Comparison of ENCODE assay signal across 12 cellular contexts in the genomic region with DNA sequence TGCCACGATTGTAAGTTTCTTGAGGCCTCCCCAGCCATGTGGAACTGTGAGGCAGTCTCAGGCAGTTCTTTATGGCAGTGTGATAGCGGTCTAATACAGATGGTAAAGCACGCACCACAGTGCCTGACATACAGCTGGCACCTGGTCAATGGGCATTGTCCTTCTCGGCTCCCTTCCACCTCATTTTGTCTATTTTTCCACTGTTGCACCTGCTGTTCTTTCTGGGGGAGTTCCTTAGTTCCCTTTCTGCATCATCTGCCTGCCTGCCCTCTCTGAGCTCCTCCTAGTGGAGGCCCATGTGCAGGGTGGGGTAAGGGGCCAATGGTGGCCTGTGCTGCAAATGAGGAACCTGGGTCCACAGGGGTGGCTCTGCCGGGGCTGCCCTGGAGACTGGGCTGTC.
DNase-seq lines count a peak whose midpoint lies in the region; ATAC-seq and TF ChIP-seq lines count a peak whose summit lies in the region.
"Had no signal": no experiment of that assay in that cellular context is flagged by ENCODE, and none has a peak within 500 bp of the region (broad histone marks: within the 10 kb centered on the region; RNA-seq: fewer than 3 reads in every experiment).

No MANE protein-coding gene starts in this region.

- no peak overlapping the region for H3K27ac Mint-ChIP-seq in osteocyte (ENCODE audit: unreplicated experiment)
- H3K27ac Mint-ChIP-seq: immature natural killer cell; natural killer cell treated with Interleukin-12 subunit alpha and Interleukin-12 subunit beta and Interleukin-15 and Interleukin-18, amount 100 ng/mL, for 72 hours had no signal

- no peak for TF ChIP-seq POLR2A in Peyer's patch (IDR thresholded peaks at IDR 0.05)
- no peak for TF ChIP-seq POLR2A in thyroid gland (IDR thresholded peaks at IDR 0.05)

- no peak overlapping the region for H3K4me3 Mint-ChIP-seq in osteocyte (ENCODE audit: unreplicated experiment)
- H3K4me3 Mint-ChIP-seq: immature natural killer cell; natural killer cell treated with Interleukin-12 subunit alpha and Interleukin-12 subunit beta and Interleukin-15 and Interleukin-18, amount 100 ng/mL, for 72 hours had no signal

- H3K9me3 Mint-ChIP-seq in osteocyte (ENCODE audit: unreplicated experiment), result no peaks in the 10 kb centered on the region
- H3K9me3 Mint-ChIP-seq: immature natural killer cell; natural killer cell treated with Interleukin-12 subunit alpha and Interleukin-12 subunit beta and Interleukin-15 and Interleukin-18, amount 100 ng/mL, for 72 hours had no signal

- no peaks in the 10 kb centered on the region for H3K4me1 ChIP-seq in Peyer's patch
- H3K4me1 ChIP-seq in neutrophil (ENCODE audit: control insufficient read depth in 1 of 2, insufficient read depth in 1 of 2, low read depth in 1 of 2, low read length in 1 of 2), result peaks cover 46% of the 10 kb centered on the region in 2 experiments
- H3K4me1 ChIP-seq in thyroid gland, result no peaks in the 10 kb centered on the region

- peaks cover 8% of the 10 kb centered on the region for H3K27me3 Mint-ChIP-seq in osteocyte (ENCODE audit: unreplicated experiment)

- H3K4me1 Mint-ChIP-seq in osteocyte (ENCODE audit: unreplicated experiment), result no peaks in the 10 kb centered on the region
- H3K4me1 Mint-ChIP-seq: immature natural killer cell had no signal

- TF ChIP-seq CTCF in Peyer's patch (IDR thresholded peaks at IDR 0.05) (no peak), neutrophil (IDR thresholded peaks at IDR 0.05) (no peak), osteocyte (IDR thresholded peaks at IDR 0.05) (no peak), thyroid gland (IDR thresholded peaks at IDR 0.05) (no peak)

- H3K4me3 ChIP-seq in Peyer's patch (no peak overlapping the region), neutrophil (ENCODE audit: low read depth in 1 of 2, low read length in 1 of 2) (no peak overlapping the region), thyroid gland (replicated peaks in 1 of 3) (no peak overlapping the region)
- H3K4me3 ChIP-seq: skin epidermis had no signal

- H3K36me3 Mint-ChIP-seq in osteocyte (ENCODE audit: unreplicated experiment), result no peaks in the 10 kb centered on the region
- H3K36me3 Mint-ChIP-seq: natural killer cell treated with Interleukin-12 subunit alpha and Interleukin-12 subunit beta and Interleukin-15 and Interleukin-18, amount 100 ng/mL, for 72 hours had no signal

- H3K27ac ChIP-seq in Peyer's patch (no peak overlapping the region), neutrophil (peak overlapping the region; percentile 51), thyroid gland (no peak overlapping the region)
- H3K27ac ChIP-seq: skin epidermis had no signal

- intact Hi-C loops in thyroid gland (cut with DNase I), result no loop called here

- peak in 2 of 3 donors; percentile 29 to 52 for DNase-seq in Peyer's patch
- no peak for DNase-seq in osteocyte (ENCODE audit: extremely low spot score, unreplicated experiment)
- DNase-seq in ACHN, result no peak
- DNase-seq in thyroid gland, result no peak
- DNase-seq: immature natural killer cell, NCI-H748 treated with DMSO at 0.1 percent for 48 hours had no signal

- H3K36me3 ChIP-seq in Peyer's patch, result no peaks in the 10 kb centered on the region
- no peaks in the 10 kb centered on the region for H3K36me3 ChIP-seq in neutrophil
- H3K36me3 ChIP-seq in thyroid gland, result no peaks in the 10 kb centered on the region

- 85 to 91% methylated on average over 5 of the region's 5 CpGs for WGBS in thyroid gland, 2 donors

- peak; percentile 63 for ATAC-seq in GM18867 (IDR thresholded peaks at IDR 0.05; ENCODE audit: unreplicated experiment)
- peak; percentile 85 for ATAC-seq in HG02885 (IDR thresholded peaks at IDR 0.05; ENCODE audit: poor library complexity, unreplicated experiment)
- no peak for ATAC-seq in GM19035 (IDR thresholded peaks at IDR 0.05; ENCODE audit: unreplicated experiment)
- ATAC-seq: natural killer cell treated with Interleukin-12 subunit alpha and Interleukin-12 subunit beta and Interleukin-15 and Interleukin-18, amount 100 ng/mL, for 72 hours had no signal

- H3K27me3 ChIP-seq in Peyer's patch (no peaks in the 10 kb centered on the region), neutrophil (no peaks in the 10 kb centered on the region), thyroid gland (no peaks in the 10 kb centered on the region)

- H3K9me3 ChIP-seq in Peyer's patch (peaks cover 0 to 3% (median 0%) of the 10 kb centered on the region in 4 donors), neutrophil (no peaks in the 10 kb centered on the region), thyroid gland (no peaks in the 10 kb centered on the region)

- in situ Hi-C loops in ACHN (cut with HindIII; ENCODE audit: low pct_ligation_motif_present, low pct_unique_long_range_greater_than_20kb, low sequenced_read_pairs), result no loop called here

Comparison
In these comparisons a context has a peak if more than half of its experiments do, and no peak if none do; other contexts are left out.
1. DNase-seq: peak in Peyer's patch (2 of 3); none in osteocyte (single experiment), ACHN (single experiment) and thyroid gland (0 of 2).